36 cellular contexts compared by ENCODE assay signal in genomic region chr19:52102782-52103181, GRCh38.
"Had no signal": no experiment of that assay in that cellular context is flagged by ENCODE, and none has a peak within 500 bp of the region (broad histone marks: within the 10 kb centered on the region; RNA-seq: fewer than 3 reads in every experiment).

No MANE protein-coding gene starts in this region.

- H3K36me3 ChIP-seq: MG63 had no signal

- DNase-seq: Karpas-422, Kasumi-1, MG63, MM.1S, MV-4-11, NCI-H1048, NCI-H1092, NCI-H1092 treated with DMSO at 0.1 percent for 48 hours, NCI-H1105, NCI-H1105 treated with DMSO at 0.1 percent for 48 hours, NCI-H1417, NCI-H1417 treated with DMSO at 0.1 percent for 48 hours, NCI-H1436, NCI-H146, NCI-H1694, NCI-H1694 treated with DMSO at 0.1 percent for 48 hours, NCI-H187, NCI-H187 treated with DMSO at 0.1 percent for 48 hours, NCI-H1930, NCI-H2029, NCI-H2029 treated with DMSO at 0.1 percent for 48 hours, NCI-H2081, NCI-H2081 treated with DMSO at 0.1 percent for 48 hours, NCI-H2107, NCI-H2171, NCI-H2171 treated with DMSO at 0.1 percent for 48 hours, NCI-H2227 treated with DMSO at 0.1 percent for 48 hours, NCI-H226, NCI-H345, NCI-H446, NCI-H446 treated with DMSO at 0.1 percent for 48 hours, NCI-H510A, NCI-H510A treated with DMSO at 0.1 percent for 48 hours, NCI-H524, NCI-H524 treated with DMSO at 0.1 percent for 48 hours, NCI-H526 had no signal

- H3K4me3 ChIP-seq: MG63 had no signal
